Comparison of ENCODE assay signal across 19 cellular contexts in genomic region chr3:120163023-120163422, GRCh38.
A peak's percentile ranks its signal among the peaks of the same experiment; 100 is the strongest.
DNase-seq lines count a peak whose midpoint lies in the region; ATAC-seq and TF ChIP-seq lines count a peak whose summit lies in the region.
"Had no signal": no experiment of that assay in that cellular context is flagged by ENCODE, and none has a peak within 500 bp of the region (broad histone marks: within the 10 kb centered on the region; RNA-seq: fewer than 3 reads in every experiment).

No MANE protein-coding gene starts in this region.

- no peak for ATAC-seq in upper lobe of left lung (ENCODE audit: low FRiP score in 2 of 2)

- no peak overlapping the region for H3K4me3 ChIP-seq in upper lobe of left lung

- peak overlapping the region in 1 of 4 donors; percentile 36 for H3K27ac ChIP-seq in upper lobe of left lung
- H3K27ac ChIP-seq: C4-2B had no signal

- no peaks in the 10 kb centered on the region for H3K36me3 ChIP-seq in upper lobe of left lung

- DNase-seq in HT-29 (ENCODE audit: low spot score), result peak; percentile 40
- peak; percentile 78 for DNase-seq in SK-MEL-5 (ENCODE audit: low read depth, low spot score)
- DNase-seq in left kidney (ENCODE audit: low read depth, low spot score), result peak; percentile 18
- no peak for DNase-seq in HCEC 1CT
- DNase-seq in SHP77 (lab: John Stamatoyannopoulos, UW), result no peak
- DNase-seq in activated naive CD4-positive, alpha-beta T cell (lab: John Stamatoyannopoulos, UW), result no peak
- no peak for DNase-seq in upper lobe of left lung
- DNase-seq: AML-193; CD8-positive, alpha-beta memory T cell; KG1; NCI-H1092; NCI-H1436; NCI-H187 treated with DMSO at 0.1 percent for 48 hours; NCI-H510A treated with DMSO at 0.1 percent for 48 hours; NCI-H748 treated with DMSO at 0.1 percent for 48 hours; OCI-M1; Right ventricle myocardium superior; SK-N-SH had no signal

- H3K9me3 ChIP-seq in upper lobe of left lung, result no peaks in the 10 kb centered on the region
- H3K9me3 ChIP-seq: SK-N-SH had no signal

- H3K4me1 ChIP-seq in upper lobe of left lung, result peaks cover 6 to 35% (median 17%) of the 10 kb centered on the region in 4 donors

- in situ Hi-C loops in SK-MEL-5 (cut with HindIII; ENCODE audit: low pct_unique_long_range_greater_than_20kb, low sequenced_read_pairs), result no loop called here

- no peak for TF ChIP-seq CTCF in upper lobe of left lung (IDR thresholded peaks at IDR 0.05)

- TF ChIP-seq EP300 in upper lobe of left lung (IDR thresholded peaks at IDR 0.05), result no peak

- no peak for TF ChIP-seq POLR2A in upper lobe of left lung (IDR thresholded peaks at IDR 0.05)

- no peaks in the 10 kb centered on the region for H3K27me3 ChIP-seq in upper lobe of left lung

- WGBS in upper lobe of left lung, 2 donors, result 77 to 83% methylated on average over 4 of the region's 4 CpGs

Comparison
In these comparisons a context has a peak if more than half of its experiments do, and no peak if none do; other contexts are left out.
1. DNase-seq: peak in HT-29 (single experiment), SK-MEL-5 (single experiment) and left kidney (single experiment); none in HCEC 1CT (single experiment), SHP77 (0 of 2), activated naive CD4-positive, alpha-beta T cell (0 of 4) and upper lobe of left lung (0 of 2).